ENCODE assay signal across 8 cellular contexts in the genomic region with DNA sequence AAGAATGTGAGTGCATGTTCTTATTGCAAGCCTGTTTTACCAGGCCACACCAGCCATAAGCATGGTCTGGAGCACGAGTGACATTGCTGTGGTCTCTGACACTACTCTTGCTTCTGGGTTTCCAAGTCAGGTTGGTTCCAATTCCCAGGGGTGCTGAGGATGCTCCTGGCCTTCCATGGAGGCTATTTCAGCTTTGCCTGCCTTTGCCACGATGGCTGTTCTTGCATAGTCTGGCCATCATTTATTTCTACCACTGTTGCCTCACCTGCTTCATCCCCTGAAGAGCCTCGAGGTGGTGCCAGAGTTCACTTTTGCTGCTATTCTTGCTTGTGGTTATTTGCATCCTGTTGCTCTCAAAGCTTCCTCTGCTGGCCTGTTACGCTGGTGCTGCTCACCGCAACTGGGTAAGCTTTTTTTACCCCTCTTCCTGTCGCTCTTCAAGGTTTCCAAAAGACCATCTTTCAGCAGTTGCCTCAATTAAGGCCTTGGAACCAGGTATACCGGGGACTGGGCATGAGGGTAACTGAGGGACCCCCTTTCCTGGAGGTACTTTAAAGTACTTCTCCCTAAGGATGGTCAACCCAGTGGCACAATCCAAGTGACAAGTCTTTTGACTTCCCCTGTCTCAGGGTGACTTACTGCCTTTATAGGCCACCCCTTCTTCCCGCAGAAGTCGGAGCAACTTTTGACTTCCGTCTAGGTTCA.
A peak's percentile ranks its signal among the peaks of the same experiment; 100 is the strongest.
DNase-seq lines count a peak whose midpoint lies in the region; ATAC-seq and TF ChIP-seq lines count a peak whose summit lies in the region.

No MANE protein-coding gene starts in this region.

- peaks cover 5 to 24% (median 7%) of the 10 kb centered on the region in 3 donors for H3K36me3 ChIP-seq in tibial artery

- ATAC-seq in GM21737 (IDR thresholded peaks at IDR 0.05; ENCODE audit: unreplicated experiment) (peak; percentile 100), left colon (peak; percentile 100)

- in situ Hi-C loops in astrocyte of the cerebellum (cut with HindIII; ENCODE audit: low sequenced_read_pairs), result no loop called here

- peak; percentile 47 for DNase-seq in GM04504 (ENCODE audit: low read depth)
- peak; percentile 84 for DNase-seq in KG1 (lab: John Stamatoyannopoulos, UW)
- peak; percentile 63 for DNase-seq in T-helper 22 cell (ENCODE audit: low read depth)
- DNase-seq in astrocyte of the cerebellum (ENCODE audit: low read depth), result peak; percentile 70
- DNase-seq in left colon, result peak; percentile 32 to 51
- DNase-seq in stimulated activated CD8-positive, alpha-beta memory T cell treated with anti-CD3 and anti-CD28 coated beads, Interleukin-12 subunit alpha, Interleukin-12 subunit beta, amount 100 ng/mL, for 24 hours (ENCODE audit: extremely low read depth), result peak; percentile 27
- DNase-seq in tibial artery, result no peak

- no peaks in the 10 kb centered on the region for H3K9me3 ChIP-seq in tibial artery

- peak; percentile 89 for TF ChIP-seq CTCF in astrocyte of the cerebellum (IDR thresholded peaks at IDR 0.05; ENCODE audit: low read depth, low read length, missing control alignments)
- no peak for TF ChIP-seq CTCF in tibial artery (IDR thresholded peaks at IDR 0.05)

- intact Hi-C loops in left colon (cut with DNase I, micrococcal nuclease) (loop anchor here (10.0 kb wide), 1 partner anchor 335 kb away; no protein-coding TSS in a partner anchor), tibial artery (cut with DNase I; ENCODE audit: low total_unique reads) (no loop called here)

- no peaks in the 10 kb centered on the region for H3K4me1 ChIP-seq in tibial artery

- no peak overlapping the region for H3K27ac ChIP-seq in tibial artery

- H3K4me3 ChIP-seq in astrocyte of the cerebellum (ENCODE audit: low read depth, low read length) (no peak overlapping the region), tibial artery (no peak overlapping the region)

- no peaks in the 10 kb centered on the region for H3K27me3 ChIP-seq in tibial artery

Comparison
In these comparisons a context has a peak if more than half of its experiments do, and no peak if none do; other contexts are left out.
1. DNase-seq: peak in GM04504 (single experiment), KG1 (single experiment), T-helper 22 cell (single experiment), astrocyte of the cerebellum (single experiment), left colon (2 of 2) and stimulated activated CD8-positive, alpha-beta memory T cell treated with anti-CD3 and anti-CD28 coated beads, Interleukin-12 subunit alpha, Interleukin-12 subunit beta, amount 100 ng/mL, for 24 hours (single experiment); none in tibial artery (0 of 2).